18 cellular contexts compared by ENCODE assay signal in genomic region chr16:24188143-24188542, GRCh38.
DNase-seq lines count a peak whose midpoint lies in the region; ATAC-seq, FAIRE-seq and TF ChIP-seq lines count a peak whose summit lies in the region.
"Had no signal": no experiment of that assay in that cellular context is flagged by ENCODE, and none has a peak within 500 bp of the region (broad histone marks: within the 10 kb centered on the region; RNA-seq: fewer than 3 reads in every experiment).

No MANE protein-coding gene starts in this region.

- no peak overlapping the region for H3K4me3 ChIP-seq in CD8-positive, alpha-beta memory T cell (ENCODE audit: low read length)

- POLR2A ChIA-PET in CD8-positive, alpha-beta memory T cell (lab: Charles Lee), result no interaction called here

- no peak for FAIRE-seq in frontal cortex (lab: Jason Lieb, UNC)
- FAIRE-seq: H1 had no signal

- peak overlapping the region in 1 of 7 donors; percentile 49 for H3K4me3 Mint-ChIP-seq in CD8-positive, alpha-beta memory T cell
- peak overlapping the region; percentile 55 for H3K4me3 Mint-ChIP-seq in natural killer cell treated with Interleukin-12 subunit alpha and Interleukin-12 subunit beta and Interleukin-15 and Interleukin-18, amount 100 ng/mL, for 72 hours
- H3K4me3 Mint-ChIP-seq in activated T-cell treated with anti-CD3 and anti-CD28 coated beads, Interleukin-2, amount 50 U/mL, for 24 hours, result no peak overlapping the region
- H3K4me3 Mint-ChIP-seq: CD4-positive, alpha-beta T cell had no signal

- peak; percentile 27 for DNase-seq in NCI-H82 (lab: John Stamatoyannopoulos, UW)
- no peak for DNase-seq in NCI-H82 treated with DMSO at 0.1 percent for 48 hours (lab: John Stamatoyannopoulos, UW; ENCODE audit: unreplicated experiment)
- DNase-seq in CD8-positive, alpha-beta memory T cell, result no peak
- DNase-seq in natural killer cell treated with Interleukin-12 subunit alpha and Interleukin-12 subunit beta and Interleukin-15 and Interleukin-18, amount 100 ng/mL, for 72 hours (ENCODE audit: low spot score), result no peak
- DNase-seq in activated T-cell treated with anti-CD3 and anti-CD28 coated beads, Interleukin-2, amount 50 U/mL, for 24 hours, result no peak
- DNase-seq in frontal cortex (ENCODE audit: low spot score in 2 of 2), result no peak
- DNase-seq: BE2C; Calu3; CD4-positive, alpha-beta T cell; DMS53; KG1; MV-4-11; NCI-H1930; NCI-H345; NCI-H526 treated with DMSO at 0.1 percent for 48 hours had no signal

- no peaks in the 10 kb centered on the region for H3K9me3 ChIP-seq in CD8-positive, alpha-beta memory T cell (ENCODE audit: low read length)
- H3K9me3 ChIP-seq: BE2C had no signal

- peaks cover 5% of the 10 kb centered on the region for H3K4me1 ChIP-seq in CD8-positive, alpha-beta memory T cell (ENCODE audit: insufficient read depth, low read length)
- H3K4me1 ChIP-seq: BE2C had no signal

- no peak for ATAC-seq in SK-N-SH treated with all-trans-retinoic acid at 6 μM for 48 hours
- ATAC-seq in natural killer cell treated with Interleukin-12 subunit alpha and Interleukin-12 subunit beta and Interleukin-15 and Interleukin-18, amount 100 ng/mL, for 72 hours, result no peak
- ATAC-seq: Panc1 had no signal

- no peaks in the 10 kb centered on the region for H3K9me3 Mint-ChIP-seq in CD8-positive, alpha-beta memory T cell
- H3K9me3 Mint-ChIP-seq in natural killer cell treated with Interleukin-12 subunit alpha and Interleukin-12 subunit beta and Interleukin-15 and Interleukin-18, amount 100 ng/mL, for 72 hours, result no peaks in the 10 kb centered on the region
- H3K9me3 Mint-ChIP-seq in activated T-cell treated with anti-CD3 and anti-CD28 coated beads, Interleukin-2, amount 50 U/mL, for 24 hours, result no peaks in the 10 kb centered on the region
- H3K9me3 Mint-ChIP-seq: CD4-positive, alpha-beta T cell had no signal

- no peak overlapping the region for H3K27ac ChIP-seq in CD8-positive, alpha-beta memory T cell (ENCODE audit: low read depth, low read length)

- no peaks in the 10 kb centered on the region for H3K27me3 ChIP-seq in CD8-positive, alpha-beta memory T cell (ENCODE audit: insufficient read depth, low read length, poor library complexity, severe bottlenecking)
- H3K27me3 ChIP-seq: BE2C had no signal

- H3K4me1 Mint-ChIP-seq in CD8-positive, alpha-beta memory T cell, result peaks cover 22 to 40% (median 36%) of the 10 kb centered on the region in 3 donors
- peaks cover 19 to 42% of the 10 kb centered on the region in 2 donors for H3K4me1 Mint-ChIP-seq in natural killer cell treated with Interleukin-12 subunit alpha and Interleukin-12 subunit beta and Interleukin-15 and Interleukin-18, amount 100 ng/mL, for 72 hours (ENCODE audit: low read depth in 2 of 2)
- H3K4me1 Mint-ChIP-seq in activated T-cell treated with anti-CD3 and anti-CD28 coated beads, Interleukin-2, amount 50 U/mL, for 24 hours (ENCODE audit: low read depth), result peaks cover 47% of the 10 kb centered on the region

- CTCF ChIA-PET in CD8-positive, alpha-beta memory T cell (lab: Charles Lee), result no interaction called here

- peak overlapping the region in 7 of 8 donors; percentile 22 to 81 (median 54) for H3K27ac Mint-ChIP-seq in CD8-positive, alpha-beta memory T cell
- H3K27ac Mint-ChIP-seq in natural killer cell treated with Interleukin-12 subunit alpha and Interleukin-12 subunit beta and Interleukin-15 and Interleukin-18, amount 100 ng/mL, for 72 hours, result peak overlapping the region; percentile 44 to 85
- H3K27ac Mint-ChIP-seq in activated T-cell treated with anti-CD3 and anti-CD28 coated beads, Interleukin-2, amount 50 U/mL, for 24 hours, result no peak overlapping the region
- H3K27ac Mint-ChIP-seq: CD4-positive, alpha-beta T cell had no signal

- H3K27me3 Mint-ChIP-seq in CD8-positive, alpha-beta memory T cell, result no peaks in the 10 kb centered on the region
- no peaks in the 10 kb centered on the region for H3K27me3 Mint-ChIP-seq in natural killer cell treated with Interleukin-12 subunit alpha and Interleukin-12 subunit beta and Interleukin-15 and Interleukin-18, amount 100 ng/mL, for 72 hours
- no peaks in the 10 kb centered on the region for H3K27me3 Mint-ChIP-seq in activated T-cell treated with anti-CD3 and anti-CD28 coated beads, Interleukin-2, amount 50 U/mL, for 24 hours
- H3K27me3 Mint-ChIP-seq: CD4-positive, alpha-beta T cell had no signal

- peaks cover 29% of the 10 kb centered on the region for H3K36me3 ChIP-seq in CD8-positive, alpha-beta memory T cell (ENCODE audit: insufficient read depth, low read length)
- H3K36me3 ChIP-seq: BE2C had no signal

- peaks cover 25 to 85% (median 25%) of the 10 kb centered on the region in 3 donors for H3K36me3 Mint-ChIP-seq in CD8-positive, alpha-beta memory T cell
- peaks cover 18% of the 10 kb centered on the region for H3K36me3 Mint-ChIP-seq in natural killer cell treated with Interleukin-12 subunit alpha and Interleukin-12 subunit beta and Interleukin-15 and Interleukin-18, amount 100 ng/mL, for 72 hours
- peaks cover 85% of the 10 kb centered on the region for H3K36me3 Mint-ChIP-seq in activated T-cell treated with anti-CD3 and anti-CD28 coated beads, Interleukin-2, amount 50 U/mL, for 24 hours (ENCODE audit: low read depth)

TF ChIP-seq in SK-N-SH treated with all-trans-retinoic acid at 6 μM for 48 hours, 23 proteins besides CTCF, POLR2A, EP300 and RAD21:
- TF ChIP-seq CREB5 (CRISPR knock-in tag; IDR thresholded peaks at IDR 0.05; ENCODE audit: low read depth), result no peak
- TF ChIP-seq TCF4 (CRISPR knock-in tag; IDR thresholded peaks at IDR 0.05; ENCODE audit: borderline replicate concordance), result peak; percentile 43; the same call in 1 of the 2 replicates
